In genomic region chr11:8049084-8049483, GRCh38 we compare ENCODE assay signal across 28 cellular contexts.
"Had no signal": no experiment of that assay in that cellular context is flagged by ENCODE, and none has a peak within 500 bp of the region (broad histone marks: within the 10 kb centered on the region; RNA-seq: fewer than 3 reads in every experiment).

No MANE protein-coding gene starts in this region.

- H3K9me3 Mint-ChIP-seq: activated CD4-positive, alpha-beta memory T cell treated with anti-CD3 and anti-CD28 coated beads, Interleukin-2, amount 10 ng/mL, durations not matched to agents 7 days and 5 days; activated CD4-positive, alpha-beta T cell treated with anti-CD3 and anti-CD28 coated beads, Interleukin-2, amount 10 ng/mL, durations not matched to agents 7 days and 5 days; activated naive CD8-positive, alpha-beta T cell treated with anti-CD3 and anti-CD28 coated beads, Interleukin-2, amount 50 U/mL, for 24 hours; activated T-cell treated with anti-CD3 and anti-CD28 coated beads, Interleukin-2, amount 50 U/mL, for 4 hours; activated T-helper 17 cell treated with anti-CD3 and anti-CD28 coated beads, Interleukin-2, amount 50 U/mL, for 72 hours; WTC11 had no signal

- H3K4me1 ChIP-seq: adrenal gland, body of pancreas, colonic mucosa, esophagus squamous epithelium, gastroesophageal sphincter had no signal

- H3K27ac Mint-ChIP-seq: activated CD4-positive, alpha-beta memory T cell treated with anti-CD3 and anti-CD28 coated beads, Interleukin-2, amount 10 ng/mL, durations not matched to agents 7 days and 5 days; activated CD4-positive, alpha-beta T cell treated with anti-CD3 and anti-CD28 coated beads, Interleukin-2, amount 10 ng/mL, durations not matched to agents 7 days and 5 days; activated naive CD8-positive, alpha-beta T cell; activated naive CD8-positive, alpha-beta T cell treated with anti-CD3 and anti-CD28 coated beads, Interleukin-2, amount 50 U/mL, for 24 hours; activated T-helper 17 cell treated with anti-CD3 and anti-CD28 coated beads, Interleukin-2, amount 50 U/mL, for 72 hours; WTC11 had no signal

- H3K4me3 ChIP-seq: adrenal gland, body of pancreas, colonic mucosa, esophagus squamous epithelium, gastroesophageal sphincter had no signal

- H3K4me3 Mint-ChIP-seq: activated CD4-positive, alpha-beta memory T cell treated with anti-CD3 and anti-CD28 coated beads, Interleukin-2, amount 10 ng/mL, durations not matched to agents 7 days and 5 days; activated CD4-positive, alpha-beta T cell treated with anti-CD3 and anti-CD28 coated beads, Interleukin-2, amount 10 ng/mL, durations not matched to agents 7 days and 5 days; activated naive CD8-positive, alpha-beta T cell; activated naive CD8-positive, alpha-beta T cell treated with anti-CD3 and anti-CD28 coated beads, Interleukin-2, amount 50 U/mL, for 24 hours; activated T-cell treated with anti-CD3 and anti-CD28 coated beads, Interleukin-2, amount 50 U/mL, for 4 hours; activated T-helper 17 cell treated with anti-CD3 and anti-CD28 coated beads, Interleukin-2, amount 50 U/mL, for 72 hours; WTC11 had no signal

- H3K9me3 ChIP-seq: adrenal gland, body of pancreas, colonic mucosa, esophagus squamous epithelium, gastroesophageal sphincter had no signal

- ATAC-seq: activated naive CD8-positive, alpha-beta T cell treated with anti-CD3 and anti-CD28 coated beads, Interleukin-2, amount 50 U/mL, for 24 hours; activated T-cell treated with anti-CD3 and anti-CD28 coated beads, Interleukin-2, amount 50 U/mL, for 4 hours; activated T-helper 17 cell treated with anti-CD3 and anti-CD28 coated beads, Interleukin-2, amount 50 U/mL, for 72 hours; body of pancreas; gastroesophageal sphincter; WTC11 had no signal

- H3K4me1 Mint-ChIP-seq: activated CD4-positive, alpha-beta memory T cell treated with anti-CD3 and anti-CD28 coated beads, Interleukin-2, amount 10 ng/mL, durations not matched to agents 7 days and 5 days; activated CD4-positive, alpha-beta T cell treated with anti-CD3 and anti-CD28 coated beads, Interleukin-2, amount 10 ng/mL, durations not matched to agents 7 days and 5 days; activated naive CD8-positive, alpha-beta T cell treated with anti-CD3 and anti-CD28 coated beads, Interleukin-2, amount 50 U/mL, for 24 hours; WTC11 had no signal

- DNase-seq: activated CD4-positive, alpha-beta memory T cell treated with anti-CD3 and anti-CD28 coated beads, Interleukin-2, amount 10 ng/mL, durations not matched to agents 7 days and 5 days; activated CD4-positive, alpha-beta T cell treated with anti-CD3 and anti-CD28 coated beads for 1 hour; activated CD4-positive, alpha-beta T cell treated with anti-CD3 and anti-CD28 coated beads for 4 hours; activated CD4-positive, alpha-beta T cell treated with anti-CD3 and anti-CD28 coated beads, Interleukin-2, amount 10 ng/mL, durations not matched to agents 7 days and 5 days; activated CD4-positive, alpha-beta T cell treated with anti-CD3 and anti-CD28 coated beads, Interleukin-2, amount 50 U/mL, for 4 hours; activated effector memory CD4-positive, alpha-beta T cell treated with Interleukin-2 at 50 U/mL for 16 hours; activated gamma-delta T cell treated with Interleukin-2 at 50 U/mL for 16 hours; activated naive CD4-positive, alpha-beta T cell treated with anti-CD3 and anti-CD28 coated beads, Interleukin-2, amount 50 U/mL, for 16 hours; activated naive CD4-positive, alpha-beta T cell treated with Interleukin-2 at 50 U/mL for 16 hours; activated naive CD8-positive, alpha-beta T cell treated with anti-CD3 and anti-CD28 coated beads, Interleukin-2, amount 50 U/mL, for 24 hours; activated T-cell treated with anti-CD3 and anti-CD28 coated beads, Interleukin-2, amount 50 U/mL, for 4 hours; amygdala; aorta; body of pancreas; central memory CD4-positive, alpha-beta T cell; cerebellar nuclear complex; colonic mucosa; effector CD8-positive, alpha-beta T cell; esophagus squamous epithelium; foreskin melanocyte; T-helper 2 cell had no signal

- H3K27ac ChIP-seq: adrenal gland, body of pancreas, colonic mucosa, epithelial cell of prostate, esophagus squamous epithelium, gastroesophageal sphincter, VCaP had no signal

- H3K36me3 ChIP-seq: adrenal gland, colonic mucosa, esophagus squamous epithelium, gastroesophageal sphincter had no signal

- H3K36me3 Mint-ChIP-seq: activated naive CD8-positive, alpha-beta T cell; WTC11 had no signal

- H3K27me3 ChIP-seq: adrenal gland, body of pancreas, colonic mucosa, esophagus squamous epithelium, gastroesophageal sphincter had no signal
